Comparison of ENCODE assay signal across 25 cellular contexts in genomic region chr18:48371854-48372598, GRCh38. TPM values are rescaled to one million over a fixed set of nuclear protein-coding genes. Genes with fewer than 3 reads are reported as not detected.
"Had no signal": no experiment of that assay in that cellular context is flagged by ENCODE, and none has a peak within 500 bp of the region (broad histone marks: within the 10 kb centered on the region; RNA-seq: fewer than 3 reads in every experiment).

No MANE protein-coding gene starts in this region.

- H3K9me3 Mint-ChIP-seq: activated T-cell treated with anti-CD3 and anti-CD28 coated beads, Interleukin-2, amount 50 U/mL, for 24 hours had no signal

- ATAC-seq: activated CD4-positive, CD25-positive, alpha-beta regulatory T cell treated with anti-CD3 and anti-CD28 coated beads, Interleukin-2, amount 50 U/mL, for 24 hours; activated CD8-positive, alpha-beta memory T cell treated with anti-CD3 and anti-CD28 coated beads, Interleukin-2, amount 10 ng/mL, durations not matched to agents 7 days and 5 days had no signal

- H3K27ac ChIP-seq: brain microvascular endothelial cell, VCaP had no signal

- H3K36me3 ChIP-seq: brain microvascular endothelial cell had no signal

- H3K36me3 Mint-ChIP-seq: activated CD8-positive, alpha-beta memory T cell treated with anti-CD3 and anti-CD28 coated beads, Interleukin-2, amount 10 ng/mL, durations not matched to agents 7 days and 5 days; activated naive CD8-positive, alpha-beta T cell had no signal

- DNase-seq: activated CD4-positive, alpha-beta T cell treated with anti-CD3 and anti-CD28 coated beads for 48 hours; activated CD4-positive, alpha-beta T cell treated with anti-CD3 and anti-CD28 coated beads, Interleukin-2, amount 50 U/mL, for 48 hours; activated CD8-positive, alpha-beta memory T cell treated with anti-CD3 and anti-CD28 coated beads, Interleukin-2, amount 10 ng/mL, durations not matched to agents 7 days and 5 days; activated effector memory CD4-positive, alpha-beta T cell treated with anti-CD3 and anti-CD28 coated beads, Interleukin-2, amount 50 U/mL, for 16 hours; activated naive CD4-positive, alpha-beta T cell treated with Interleukin-2 at 50 U/mL for 16 hours; activated T-cell treated with anti-CD3 and anti-CD28 coated beads, Interleukin-2, amount 50 U/mL, for 24 hours; amygdala; brain microvascular endothelial cell; caudate nucleus; KG1; NCI-H1048; NCI-H146; NCI-H187 treated with DMSO at 0.1 percent for 48 hours; NCI-H2171; NCI-H345; NCI-H510A; NCI-H526 treated with DMSO at 0.1 percent for 48 hours; NCI-H82; SIG-M5; T-helper 1 cell had no signal

- H3K4me3 Mint-ChIP-seq: activated CD8-positive, alpha-beta memory T cell treated with anti-CD3 and anti-CD28 coated beads, Interleukin-2, amount 10 ng/mL, durations not matched to agents 7 days and 5 days; activated naive CD8-positive, alpha-beta T cell; activated T-cell treated with anti-CD3 and anti-CD28 coated beads, Interleukin-2, amount 50 U/mL, for 24 hours had no signal

- H3K27ac Mint-ChIP-seq: activated CD8-positive, alpha-beta memory T cell treated with anti-CD3 and anti-CD28 coated beads, Interleukin-2, amount 10 ng/mL, durations not matched to agents 7 days and 5 days; activated naive CD8-positive, alpha-beta T cell; activated T-cell treated with anti-CD3 and anti-CD28 coated beads, Interleukin-2, amount 50 U/mL, for 24 hours had no signal

RNA-seq across cellular contexts. Expression of gene ZBTB7C, which starts 37.2 kb away (rescaled TPM):
- total RNA-seq: M059J, OCI-LY7 had no signal
